In genomic region chr3:196631655-196632032, GRCh38 we compare ENCODE assay signal across 8 cellular contexts. TPM values are rescaled to one million over a fixed set of nuclear protein-coding genes. Genes with fewer than 3 reads are reported as not detected.
A peak's percentile ranks its signal among the peaks of the same experiment; 100 is the strongest.
DNase-seq lines count a peak whose midpoint lies in the region; ATAC-seq and TF ChIP-seq lines count a peak whose summit lies in the region.

No MANE protein-coding gene starts in this region.

- BruUV-seq in A673 (replicated peaks; lab: Mats Ljungman, UMichigan), result no TSS peak

- H3K27me3 Mint-ChIP-seq in activated T-helper 1 cell treated with anti-CD3 and anti-CD28 coated beads, Interleukin-12 subunit alpha, Interleukin-12 subunit beta, Interleukin-2, Interleukin-4 antibody, amounts not matched to agents 30 ng/mL and 10 ng/mL and 1 ng/mL, durations not matched to agents 14 hours and 24 hours and 36 hours (ENCODE audit: insufficient read depth), result no peaks in the 10 kb centered on the region

- peak overlapping the region; percentile 64 for H3K4me3 ChIP-seq in A673 (ENCODE audit: low read depth, low read length, poor library complexity, severe bottlenecking)
- peak overlapping the region; percentile 53 for H3K4me3 ChIP-seq in HEK293 (ENCODE audit: low read depth, low read length)
- H3K4me3 ChIP-seq in iPS-11a (ENCODE audit: low read depth, low read length), result peak overlapping the region; percentile 58
- peak overlapping the region; percentile 72 to 89 (median 84) for H3K4me3 ChIP-seq in subcutaneous abdominal adipose tissue (ENCODE audit: low read depth in 1 of 5, low read length in 5 of 5)

- peak overlapping the region; percentile 93 for H3K27ac Mint-ChIP-seq in activated T-helper 1 cell treated with anti-CD3 and anti-CD28 coated beads, Interleukin-12 subunit alpha, Interleukin-12 subunit beta, Interleukin-2, Interleukin-4 antibody, amounts not matched to agents 30 ng/mL and 10 ng/mL and 1 ng/mL, durations not matched to agents 14 hours and 24 hours and 36 hours

- TF ChIP-seq CTCF in A673 (conservative IDR thresholded peaks at IDR 0.05; ENCODE audit: low read depth, low read length), result no peak
- no peak for TF ChIP-seq CTCF in HEK293 (tag by site-specific recombination; IDR thresholded peaks at IDR 0.05)

- no peaks in the 10 kb centered on the region for H3K9me3 Mint-ChIP-seq in activated T-helper 1 cell treated with anti-CD3 and anti-CD28 coated beads, Interleukin-12 subunit alpha, Interleukin-12 subunit beta, Interleukin-2, Interleukin-4 antibody, amounts not matched to agents 30 ng/mL and 10 ng/mL and 1 ng/mL, durations not matched to agents 14 hours and 24 hours and 36 hours

- no peak for DNase-seq in A673 (ENCODE audit: low spot score)
- no peak for DNase-seq in activated T-helper 1 cell treated with anti-CD3 and anti-CD28 coated beads, Interleukin-12 subunit alpha, Interleukin-12 subunit beta, Interleukin-2, Interleukin-4 antibody, amounts not matched to agents 30 ng/mL and 10 ng/mL and 1 ng/mL, durations not matched to agents 14 hours and 24 hours and 36 hours (ENCODE audit: low spot score)
- DNase-seq in D341Med (ENCODE audit: low spot score), result no peak
- no peak for DNase-seq in amniotic stem cell (lab: John Stamatoyannopoulos, UW)

- intact Hi-C loops in A673 (cut with micrococcal nuclease; ENCODE audit: unreplicated experiment), result no loop called here
- intact Hi-C loops in activated T-helper 1 cell treated with anti-CD3 and anti-CD28 coated beads, Interleukin-12 subunit alpha, Interleukin-12 subunit beta, Interleukin-2, Interleukin-4 antibody, amounts not matched to agents 30 ng/mL and 10 ng/mL and 1 ng/mL, durations not matched to agents 14 hours and 24 hours and 36 hours (cut with micrococcal nuclease), result loop anchor here (1.0 to 5.0 kb wide), 9 partner anchors 7 to 549 kb away; partner anchors contain the start of genes FBXO45, RNF168, TFRC and WDR53

- H3K4me3 Mint-ChIP-seq in activated T-helper 1 cell treated with anti-CD3 and anti-CD28 coated beads, Interleukin-12 subunit alpha, Interleukin-12 subunit beta, Interleukin-2, Interleukin-4 antibody, amounts not matched to agents 30 ng/mL and 10 ng/mL and 1 ng/mL, durations not matched to agents 14 hours and 24 hours and 36 hours, result peak overlapping the region; percentile 86

- peak overlapping the region; percentile 94 for H3K27ac ChIP-seq in A673 (ENCODE audit: low read depth, low read length, poor library complexity, severe bottlenecking)
- peak overlapping the region; percentile 67 for H3K27ac ChIP-seq in HEK293 (ENCODE audit: extremely low read depth, low read depth, low read length)
- H3K27ac ChIP-seq in subcutaneous abdominal adipose tissue (ENCODE audit: low read depth, low read length), result peak overlapping the region; percentile 79

- ATAC-seq in HG02870 (IDR thresholded peaks at IDR 0.05; ENCODE audit: unreplicated experiment), result no peak

- POLR2A ChIA-PET in A673 (lab: Charles Lee; ENCODE audit: low non-redundant PET) (no interaction called here), HEK293 (lab: Yijun Ruan, JAX) (interaction anchor here (0.8 kb wide), 1 partner anchor 14 kb away, joined by 3 read pairs; no protein-coding TSS in a partner anchor)

- CTCF ChIA-PET in A673 (lab: Charles Lee), result interaction anchor here (0.5 kb wide), 1 partner anchor 625 kb away, joined by 3 read pairs; no protein-coding TSS in a partner anchor
- CTCF ChIA-PET in HEK293 (lab: Yijun Ruan, JAX), result interaction anchor here (0.9 to 1.1 kb wide), 3 partner anchors 22 to 53 kb away, joined by 3 to 7 read pairs (median 5); no protein-coding TSS in a partner anchor

- no peaks in the 10 kb centered on the region for H3K36me3 ChIP-seq in A673 (ENCODE audit: insufficient read depth, low read length, poor library complexity, severe bottlenecking)
- H3K36me3 ChIP-seq in HEK293 (ENCODE audit: control insufficient read depth in 2 of 2, insufficient read depth in 1 of 2, low read length in 2 of 2), result no peaks in the 10 kb centered on the region
- H3K36me3 ChIP-seq in subcutaneous abdominal adipose tissue (ENCODE audit: control insufficient read depth in 5 of 5, insufficient read depth in 5 of 5, low read length in 5 of 5), result no peaks in the 10 kb centered on the region

- H3K4me1 Mint-ChIP-seq in activated T-helper 1 cell treated with anti-CD3 and anti-CD28 coated beads, Interleukin-12 subunit alpha, Interleukin-12 subunit beta, Interleukin-2, Interleukin-4 antibody, amounts not matched to agents 30 ng/mL and 10 ng/mL and 1 ng/mL, durations not matched to agents 14 hours and 24 hours and 36 hours (ENCODE audit: low read depth), result peaks cover 51% of the 10 kb centered on the region

- H3K9ac ChIP-seq in subcutaneous abdominal adipose tissue (ENCODE audit: low read length in 5 of 5), result peak overlapping the region; percentile 58 to 88 (median 81)

- no peaks in the 10 kb centered on the region for H3K9me3 ChIP-seq in A673 (ENCODE audit: low read depth, low read length, poor library complexity, severe bottlenecking)
- no peaks in the 10 kb centered on the region for H3K9me3 ChIP-seq in HEK293 (ENCODE audit: control insufficient read depth, insufficient read depth, low read depth, low read length)
- no peaks in the 10 kb centered on the region for H3K9me3 ChIP-seq in subcutaneous abdominal adipose tissue (ENCODE audit: control insufficient read depth in 5 of 5, low read length in 5 of 5)

- peaks cover 1% of the 10 kb centered on the region for H3K36me3 Mint-ChIP-seq in activated T-helper 1 cell treated with anti-CD3 and anti-CD28 coated beads, Interleukin-12 subunit alpha, Interleukin-12 subunit beta, Interleukin-2, Interleukin-4 antibody, amounts not matched to agents 30 ng/mL and 10 ng/mL and 1 ng/mL, durations not matched to agents 14 hours and 24 hours and 36 hours (ENCODE audit: low read depth)

- H3K4me1 ChIP-seq in A673 (ENCODE audit: insufficient read depth, low read length, poor library complexity, severe bottlenecking), result peaks cover 8% of the 10 kb centered on the region
- H3K4me1 ChIP-seq in HEK293 (ENCODE audit: control insufficient read depth, insufficient read depth, low read length), result 0 out of 2 replicates have a peak, but pooled peaks cover 2% of the 10 kb centered on the region
- peaks cover 2 to 34% (median 25%) of the 10 kb centered on the region in 5 donors for H3K4me1 ChIP-seq in subcutaneous abdominal adipose tissue (ENCODE audit: control insufficient read depth in 5 of 5, insufficient read depth in 5 of 5, low read length in 5 of 5)

- H3K27me3 ChIP-seq in A673 (replicated peaks; ENCODE audit: insufficient read depth, low read depth, low read length, poor library complexity) (no peaks in the 10 kb centered on the region), subcutaneous abdominal adipose tissue (ENCODE audit: control insufficient read depth in 5 of 5, insufficient read depth in 4 of 5, low read length in 5 of 5) (peaks cover 0 to 7% (median 3%) of the 10 kb centered on the region in 5 donors)

TF ChIP-seq in HEK293, 187 proteins besides CTCF, POLR2A, EP300 and RAD21 (continues in another document):
- TF ChIP-seq ZNF704 (tag by site-specific recombination; IDR thresholded peaks at IDR 0.05), result no peak
- no peak for TF ChIP-seq ZNF585B (tag by site-specific recombination; IDR thresholded peaks at IDR 0.05)
- TF ChIP-seq SETDB1 (IDR thresholded peaks at IDR 0.05; ENCODE audit: insufficient read length, low read length), result no peak
- TF ChIP-seq HOXD13 (CRISPR knock-in tag; IDR thresholded peaks at IDR 0.05; ENCODE audit: borderline replicate concordance), result no peak
- no peak for TF ChIP-seq ZNF600 (tag by site-specific recombination; IDR thresholded peaks at IDR 0.05)
- TF ChIP-seq PRDM4 (tag by site-specific recombination; IDR thresholded peaks at IDR 0.05), result no peak
- TF ChIP-seq ZBTB44 (tag by site-specific recombination; IDR thresholded peaks at IDR 0.05), result no peak

RNA-seq across cellular contexts. Expression of gene NRROS, which starts 7.8 kb away (rescaled TPM):
- total RNA-seq in A673 (2021), result 0.64 and 0.92 TPM in 2 replicates
- 37.8 and 38.8 TPM in 2 replicates for total RNA-seq in activated T-helper 1 cell treated with anti-CD3 and anti-CD28 coated beads, Interleukin-12 subunit alpha, Interleukin-12 subunit beta, Interleukin-2, Interleukin-4 antibody, amounts not matched to agents 30 ng/mL and 10 ng/mL and 1 ng/mL, durations not matched to agents 14 hours and 24 hours and 36 hours

Comparison
In these comparisons a context has a peak if more than half of its experiments do, and no peak if none do; other contexts are left out.
1. RNA of gene NRROS, which starts 7.8 kb away (total RNA-seq): 37.8 to 38.8 TPM in activated T-helper 1 cell treated with anti-CD3 and anti-CD28 coated beads, Interleukin-12 subunit alpha, Interleukin-12 subunit beta, Interleukin-2, Interleukin-4 antibody, amounts not matched to agents 30 ng/mL and 10 ng/mL and 1 ng/mL, durations not matched to agents 14 hours and 24 hours and 36 hours; 0.64 to 0.92 TPM in A673; every median in the first group is over 10 times any median in the second.
2. Peak in every context shown above with its lines, with median percentiles within 50 percentile points of each other: H3K27ac ChIP-seq and H3K4me3 ChIP-seq.